Comparison of ENCODE assay signal across 18 cellular contexts in the genomic region with DNA sequence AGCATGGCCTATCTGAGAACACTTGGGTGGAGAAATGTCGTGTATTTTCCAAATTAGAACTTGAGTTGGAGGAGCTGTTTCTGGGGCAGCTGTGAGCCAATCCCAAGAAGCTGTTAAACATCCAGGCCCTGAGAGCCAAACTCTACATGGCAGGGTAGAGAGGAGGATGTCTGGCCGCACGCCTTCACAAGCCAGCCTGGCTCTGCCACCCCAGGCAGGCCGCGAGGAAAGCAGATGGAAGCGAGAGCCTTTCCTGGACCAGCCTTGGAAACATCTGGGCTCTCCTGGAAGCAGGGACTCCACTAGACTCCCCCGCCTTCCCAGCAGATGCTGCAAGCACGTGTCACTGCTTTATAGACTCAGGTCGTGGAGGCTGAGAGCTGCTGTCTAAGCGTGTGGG.
DNase-seq lines count a peak whose midpoint lies in the region; ATAC-seq and TF ChIP-seq lines count a peak whose summit lies in the region.
"Had no signal": no experiment of that assay in that cellular context is flagged by ENCODE, and none has a peak within 500 bp of the region (broad histone marks: within the 10 kb centered on the region; RNA-seq: fewer than 3 reads in every experiment).

No MANE protein-coding gene starts in this region.

- peak; percentile 57 for ATAC-seq in Right ventricle myocardium superior (ENCODE audit: poor library complexity)
- no peak for ATAC-seq in naive thymus-derived CD8-positive, alpha-beta T cell

- H3K4me2 ChIP-seq in neuronal stem cell (ENCODE audit: insufficient read depth, low read length, poor library complexity, severe bottlenecking) = no peak overlapping the region

- intact Hi-C loops in Right ventricle myocardium superior (cut with DNase I) (no loop called here), spleen (cut with DNase I; ENCODE audit: low total_unique reads) (no loop called here)

- no peak overlapping the region for H4K91ac ChIP-seq in neuronal stem cell (ENCODE audit: low read depth, low read length, poor library complexity)

- no peaks in the 10 kb centered on the region for H3K36me3 Mint-ChIP-seq in naive thymus-derived CD8-positive, alpha-beta T cell
- H3K36me3 Mint-ChIP-seq: IgD-negative memory B cell had no signal

- H2AFZ ChIP-seq in neuronal stem cell (ENCODE audit: low read length) = no peak overlapping the region

- POLR2A ChIA-PET in naive thymus-derived CD8-positive, alpha-beta T cell (lab: Charles Lee) = no interaction called here

- H2BK15ac ChIP-seq in neuronal stem cell (ENCODE audit: low read length) = no peak overlapping the region

- no peak overlapping the region for H3K4me3 Mint-ChIP-seq in naive thymus-derived CD8-positive, alpha-beta T cell
- H3K4me3 Mint-ChIP-seq: IgD-negative memory B cell had no signal

- H2BK12ac ChIP-seq in neuronal stem cell (ENCODE audit: low read length) = no peak overlapping the region

- no peak overlapping the region for H2AK5ac ChIP-seq in neuronal stem cell (ENCODE audit: low read depth, low read length)

- H2BK5ac ChIP-seq in neuronal stem cell (ENCODE audit: low read length) = no peak overlapping the region

- H3K9me3 ChIP-seq in neuronal stem cell (replicated peaks in 1 of 2; ENCODE audit: control insufficient read depth in 2 of 2, insufficient read depth in 1 of 2, low read depth in 1 of 2, low read length in 2 of 2) (no peaks in the 10 kb centered on the region), spleen (no peaks in the 10 kb centered on the region)
- H3K9me3 ChIP-seq: HAP-1, SJSA1 had no signal

- H3K4me3 ChIP-seq in neuronal stem cell (ENCODE audit: low read length in 2 of 2) (no peak overlapping the region), spleen (no peak overlapping the region)
- H3K4me3 ChIP-seq: HAP-1, SJSA1 had no signal

- H3K27ac Mint-ChIP-seq in naive thymus-derived CD8-positive, alpha-beta T cell = no peak overlapping the region
- H3K27ac Mint-ChIP-seq: IgD-negative memory B cell had no signal

- H3K4me1 ChIP-seq in neuronal stem cell (ENCODE audit: control insufficient read depth in 2 of 2, insufficient read depth in 1 of 2, low read depth in 1 of 2, low read length in 2 of 2) (no peaks in the 10 kb centered on the region), spleen (peaks cover 0 to 10% (median 0%) of the 10 kb centered on the region in 6 donors)
- H3K4me1 ChIP-seq: HAP-1 had no signal

- peak overlapping the region; percentile 23 for H3K18ac ChIP-seq in neuronal stem cell (ENCODE audit: low read length)

- no CpG with 5 or more reads among the region's 10 CpGs for WGBS in neuronal stem cell (ENCODE audit: extremely low coverage in 2 of 2, insufficient read length in 2 of 2, insufficient replicate concordance in 1 of 2), 2 donors
- WGBS in spleen, 5 donors = 71 to 96% (median 87%) methylated on average over 5 to 10 of the region's 10 CpGs

- TF ChIP-seq POLR2A in spleen (IDR thresholded peaks at IDR 0.05) = no peak

- H3K27ac ChIP-seq in neuronal stem cell (replicated peaks; ENCODE audit: low read length) = no peak overlapping the region
- no peak overlapping the region for H3K27ac ChIP-seq in spleen
- H3K27ac ChIP-seq: HL-60, RWPE1, SJSA1 had no signal

- H3K4ac ChIP-seq in neuronal stem cell (ENCODE audit: low read length) = no peak overlapping the region

- no peaks in the 10 kb centered on the region for H3K36me3 ChIP-seq in neuronal stem cell (replicated peaks in 1 of 2; ENCODE audit: control insufficient read depth in 2 of 2, insufficient read depth in 2 of 2, low read length in 2 of 2)
- no peaks in the 10 kb centered on the region for H3K36me3 ChIP-seq in spleen
- H3K36me3 ChIP-seq: HAP-1, SJSA1 had no signal

- H3K4me1 Mint-ChIP-seq in naive thymus-derived CD8-positive, alpha-beta T cell = no peaks in the 10 kb centered on the region
- H3K4me1 Mint-ChIP-seq: IgD-negative memory B cell had no signal

- peak; percentile 37 for DNase-seq in DMS 273 treated with DMSO at 0.1 percent for 48 hours (lab: John Stamatoyannopoulos, UW)
- peak; percentile 23 to 80 for DNase-seq in NCI-H446 (lab: John Stamatoyannopoulos, UW)
- no peak for DNase-seq in Right ventricle myocardium superior
- DNase-seq in neuronal stem cell (ENCODE audit: low spot score) = no peak
- DNase-seq in naive thymus-derived CD8-positive, alpha-beta T cell = no peak
- DNase-seq in mucosa of gallbladder (ENCODE audit: low spot score) = no peak
- DNase-seq in spleen = no peak
- no peak for DNase-seq in kidney tubule cell (ENCODE audit: low spot score)
- DNase-seq: DMS79 treated with DMSO at 0.1 percent for 48 hours, Kasumi-1, NCI-H2081 treated with DMSO at 0.1 percent for 48 hours, NCI-H226, NCI-H774 had no signal

- H4K8ac ChIP-seq in neuronal stem cell (ENCODE audit: low read depth, low read length) = no peak overlapping the region

- H3K27me3 ChIP-seq in neuronal stem cell (ENCODE audit: control insufficient read depth in 3 of 3, insufficient read depth in 3 of 3, low read depth in 1 of 3, low read length in 3 of 3) (peaks cover 0 to 14% (median 0%) of the 10 kb centered on the region in 3 experiments), spleen (replicated peaks in 1 of 7) (peaks cover 0 to 4% (median 0%) of the 10 kb centered on the region in 7 donors)
- H3K27me3 ChIP-seq: SJSA1 had no signal

- no peaks in the 10 kb centered on the region for H3K79me1 ChIP-seq in neuronal stem cell (ENCODE audit: low read depth, low read length)

- no peak overlapping the region for H3K9ac ChIP-seq in neuronal stem cell (ENCODE audit: low read depth, low read length, poor library complexity)

- H3K9me3 Mint-ChIP-seq in naive thymus-derived CD8-positive, alpha-beta T cell = no peaks in the 10 kb centered on the region
- H3K9me3 Mint-ChIP-seq: IgD-negative memory B cell had no signal

- TF ChIP-seq CTCF in spleen (IDR thresholded peaks at IDR 0.05 in 8 of 11, conservative IDR thresholded peaks at IDR 0.05 in 3 of 11) = no peak

- no peak overlapping the region for H3K14ac ChIP-seq in neuronal stem cell (ENCODE audit: low read length)

- H3K27me3 Mint-ChIP-seq in naive thymus-derived CD8-positive, alpha-beta T cell = peaks cover 0 to 11% (median 3%) of the 10 kb centered on the region in 5 donors

- H3K23ac ChIP-seq in neuronal stem cell (ENCODE audit: low read depth, low read length, poor library complexity) = no peak overlapping the region

- H2BK120ac ChIP-seq in neuronal stem cell (ENCODE audit: low read depth, low read length) = no peak overlapping the region

Comparison
In these comparisons a context has a peak if more than half of its experiments do, and no peak if none do; other contexts are left out.
1. DNase-seq: peak in DMS 273 treated with DMSO at 0.1 percent for 48 hours (single experiment) and NCI-H446 (2 of 2); none in Right ventricle myocardium superior (single experiment), neuronal stem cell (single experiment), naive thymus-derived CD8-positive, alpha-beta T cell (0 of 10), mucosa of gallbladder (single experiment), spleen (single experiment) and kidney tubule cell (single experiment).